ENCODE assay signal across 26 cellular contexts in genomic region chr10:103804866-103805265, GRCh38. TPM values are rescaled to one million over a fixed set of nuclear protein-coding genes. Genes with fewer than 3 reads are reported as not detected.
DNase-seq lines count a peak whose midpoint lies in the region; ATAC-seq and TF ChIP-seq lines count a peak whose summit lies in the region.
"Had no signal": no experiment of that assay in that cellular context is flagged by ENCODE, and none has a peak within 500 bp of the region (broad histone marks: within the 10 kb centered on the region; RNA-seq: fewer than 3 reads in every experiment).

No MANE protein-coding gene starts in this region.

- no CpG with 5 or more reads among the region's 4 CpGs for WGBS in mesendoderm (ENCODE audit: extremely low coverage, insufficient coverage, low lambda C conversion rate)

- TF ChIP-seq CTCF in WTC11 (IDR thresholded peaks at IDR 0.05), result no peak

- H3K4me2 ChIP-seq in mesendoderm (ENCODE audit: low read length), result no peak overlapping the region
- H3K4me2 ChIP-seq: hepatocyte had no signal

- H3K79me1 ChIP-seq in mesendoderm (ENCODE audit: low read length), result peaks cover 14% of the 10 kb centered on the region

- POLR2A ChIA-PET in WTC11 (lab: Charles Lee), result no interaction called here

- no peak overlapping the region for H2BK15ac ChIP-seq in mesendoderm (replicated peaks; ENCODE audit: low read depth)

- no peak overlapping the region for H3K23ac ChIP-seq in mesendoderm (ENCODE audit: low read length)

- ATAC-seq in WTC11, result peak; percentile 66
- ATAC-seq: activated T-cell treated with anti-CD3 and anti-CD28 coated beads, Interleukin-2, amount 50 U/mL, for 72 hours; esophagus mucosa; HCT116; lower lobe of right lung; Right ventricle myocardium inferior; sciatic nerve; stimulated activated naive CD8-positive, alpha-beta T cell treated with anti-CD3 and anti-CD28 coated beads, Interleukin-15, Interleukin-2, amounts not matched to agents 100 U/mL and 50 U/mL, for 24 hours had no signal

- H3K4me1 ChIP-seq in mesendoderm (ENCODE audit: control insufficient read depth, low read depth, low read length), result peaks cover 16% of the 10 kb centered on the region
- H3K4me1 ChIP-seq: adrenal gland, lower lobe of right lung had no signal

- no peaks in the 10 kb centered on the region for H3K27me3 ChIP-seq in mesendoderm (ENCODE audit: insufficient read depth, low read length, poor library complexity)
- H3K27me3 ChIP-seq: adrenal gland, hepatocyte had no signal

- H3K36me3 ChIP-seq in mesendoderm (ENCODE audit: control insufficient read depth, insufficient read depth, low read length), result no peaks in the 10 kb centered on the region
- H3K36me3 ChIP-seq: adrenal gland, lower lobe of right lung had no signal

- no peak overlapping the region for H3K9ac ChIP-seq in mesendoderm (ENCODE audit: low read length)

- peak overlapping the region; percentile 22; the same call in 1 of the 2 replicates for H3K27ac Mint-ChIP-seq in WTC11
- H3K27ac Mint-ChIP-seq: activated T-cell treated with anti-CD3 and anti-CD28 coated beads, Interleukin-2, amount 50 U/mL, for 72 hours had no signal

- CTCF ChIA-PET in WTC11 (lab: Charles Lee), result interaction anchor here (0.6 to 1.0 kb wide), 3 partner anchors 41 to 85 kb away, joined by 3 to 4 read pairs (median 3); partner anchors contain the start of gene SH3PXD2A

- peak overlapping the region; percentile 66 for H3K27ac ChIP-seq in mesendoderm (ENCODE audit: low read depth, low read length)
- H3K27ac ChIP-seq: adrenal gland, hepatocyte, HL-60, lower lobe of right lung had no signal

- H3K79me2 ChIP-seq in mesendoderm (ENCODE audit: control insufficient read depth, insufficient read depth, low read length), result no peaks in the 10 kb centered on the region

- H3K36me3 Mint-ChIP-seq in WTC11, result peaks cover 5% of the 10 kb centered on the region; the same call in 1 of the 2 replicates
- H3K36me3 Mint-ChIP-seq: CD4-positive, CD25-positive, alpha-beta regulatory T cell had no signal

- no peak overlapping the region for H2BK120ac ChIP-seq in mesendoderm (ENCODE audit: low read depth, low read length)

- H3K4me3 ChIP-seq in mesendoderm (ENCODE audit: low read length), result no peak overlapping the region
- H3K4me3 ChIP-seq: adrenal gland, hepatocyte, lower lobe of right lung had no signal

- H3K56ac ChIP-seq in mesendoderm (ENCODE audit: low read length), result peak overlapping the region; percentile 43

- no peaks in the 10 kb centered on the region for H3K27me3 Mint-ChIP-seq in WTC11 (ENCODE audit: low read depth)

- peak overlapping the region; percentile 28 for H2AK5ac ChIP-seq in mesendoderm (ENCODE audit: low read length)

- H3K4ac ChIP-seq in mesendoderm (ENCODE audit: low read depth, low read length), result peak overlapping the region; percentile 1

- H3K9me3 Mint-ChIP-seq in WTC11, result no peaks in the 10 kb centered on the region
- H3K9me3 Mint-ChIP-seq: activated T-cell treated with anti-CD3 and anti-CD28 coated beads, Interleukin-2, amount 50 U/mL, for 72 hours; CD4-positive, CD25-positive, alpha-beta regulatory T cell had no signal

- no peak overlapping the region for H4K5ac ChIP-seq in mesendoderm (ENCODE audit: low read length)

- peaks cover 32% of the 10 kb centered on the region for H3K4me1 Mint-ChIP-seq in WTC11

- H3K18ac ChIP-seq in mesendoderm (ENCODE audit: low read length), result peak overlapping the region; percentile 0

- no peak overlapping the region for H3K4me3 Mint-ChIP-seq in WTC11
- H3K4me3 Mint-ChIP-seq: activated T-cell treated with anti-CD3 and anti-CD28 coated beads, Interleukin-2, amount 50 U/mL, for 72 hours; CD4-positive, CD25-positive, alpha-beta regulatory T cell had no signal

- H2BK5ac ChIP-seq in mesendoderm (ENCODE audit: low read length), result peak overlapping the region; percentile 40

- DNase-seq in D341Med (ENCODE audit: low spot score) (peak; percentile 48), NCI-H146 (lab: John Stamatoyannopoulos, UW) (peak; percentile 94), WTC11 (ENCODE audit: low spot score) (no peak), mesendoderm (peak; percentile 81), NOMO-1 treated with DMSO at 0.1 percent for 48 hours (lab: John Stamatoyannopoulos, UW; ENCODE audit: unreplicated experiment) (no peak), NCI-H510A treated with DMSO at 0.1 percent for 48 hours (lab: John Stamatoyannopoulos, UW) (no peak), NCI-H187 (lab: John Stamatoyannopoulos, UW) (no peak)
- DNase-seq: activated naive CD4-positive, alpha-beta T cell treated with Interleukin-2 at 50 U/mL for 16 hours; activated T-cell treated with anti-CD3 and anti-CD28 coated beads, Interleukin-2, amount 50 U/mL, for 72 hours; adrenal gland; CD4-positive, CD25-positive, alpha-beta regulatory T cell; DMS 273 treated with DMSO at 0.1 percent for 48 hours; effector CD4-positive, alpha-beta T cell; foreskin melanocyte; Kasumi-1; lower lobe of right lung; stimulated activated CD4-positive, alpha-beta T cell treated with anti-CD3 and anti-CD28 coated beads, Interleukin-4, amount 100 ng/mL, for 4 hours; stimulated activated naive CD8-positive, alpha-beta T cell treated with anti-CD3 and anti-CD28 coated beads, Interleukin-15, Interleukin-2, amounts not matched to agents 100 U/mL and 50 U/mL, for 24 hours; SW 1271; T1000 had no signal

- H4K8ac ChIP-seq in mesendoderm (ENCODE audit: low read depth, low read length), result no peak overlapping the region

TF ChIP-seq in WTC11, 78 proteins besides CTCF, POLR2A, EP300 and RAD21:
- TF ChIP-seq GRHL2 (CRISPR knock-in tag; IDR thresholded peaks at IDR 0.05; ENCODE audit: insufficient replicate concordance, severe bottlenecking) (no peak), ZNF317 (CRISPR knock-in tag; IDR thresholded peaks at IDR 0.05; ENCODE audit: borderline replicate concordance, low read depth) (no peak), ZNF121 (CRISPR knock-in tag; IDR thresholded peaks at IDR 0.05) (no peak), JUN (CRISPR knock-in tag; IDR thresholded peaks at IDR 0.05) (no peak), CREB1 (CRISPR knock-in tag; IDR thresholded peaks at IDR 0.05) (no peak), TEAD4 (CRISPR knock-in tag; IDR thresholded peaks at IDR 0.05) (no peak), ZNF281 (CRISPR knock-in tag; IDR thresholded peaks at IDR 0.05) (no peak), ZBTB43 (CRISPR knock-in tag; IDR thresholded peaks at IDR 0.05) (no peak), ZNF416 (CRISPR knock-in tag; IDR thresholded peaks at IDR 0.05) (no peak), E2F5 (CRISPR knock-in tag; IDR thresholded peaks at IDR 0.05) (no peak), TCF7 (CRISPR knock-in tag; IDR thresholded peaks at IDR 0.05; ENCODE audit: low read depth) (no peak), NFYB (CRISPR knock-in tag; conservative IDR thresholded peaks at IDR 0.05; ENCODE audit: low read depth) (no peak), ZBTB21 (CRISPR knock-in tag; IDR thresholded peaks at IDR 0.05; ENCODE audit: borderline replicate concordance) (no peak)

RNA-seq across cellular contexts. Expression of gene SH3PXD2A, which starts 50.5 kb away (rescaled TPM):
- total RNA-seq in WTC11 (2021), result 15.7 to 17.9 TPM (median 17.4 TPM) in 3 replicates
- polyA plus RNA-seq in mesendoderm (2013, experiment 1 of 2), result 7.7 TPM
- 7.8 TPM for polyA plus RNA-seq in mesendoderm (2013, experiment 2 of 2)

Comparison
In these comparisons a context has a peak if more than half of its experiments do, and no peak if none do; other contexts are left out.
1. DNase-seq: peak in D341Med (single experiment), NCI-H146 (single experiment) and mesendoderm (single experiment); none in WTC11 (single experiment), NOMO-1 treated with DMSO at 0.1 percent for 48 hours (single experiment), NCI-H510A treated with DMSO at 0.1 percent for 48 hours (single experiment) and NCI-H187 (0 of 2).